8 cellular contexts compared by ENCODE assay signal in genomic region chr1:156103521-156103947, GRCh38. TPM values are rescaled to one million over a fixed set of nuclear protein-coding genes. Genes with fewer than 3 reads are reported as not detected.
DNase-seq lines count a peak whose midpoint lies in the region; ATAC-seq and TF ChIP-seq lines count a peak whose summit lies in the region.

No MANE protein-coding gene starts in this region.

- H3K4me3 Mint-ChIP-seq in activated CD8-positive, alpha-beta T cell treated with anti-CD3 and anti-CD28 coated beads for 36 hours, result no peak overlapping the region
- no peak overlapping the region for H3K4me3 Mint-ChIP-seq in activated CD8-positive, alpha-beta T cell treated with anti-CD3 and anti-CD28 coated beads, Interleukin-2, amount 10 ng/mL, durations not matched to agents 7 days and 5 days

- H3K36me3 Mint-ChIP-seq in activated CD8-positive, alpha-beta T cell treated with anti-CD3 and anti-CD28 coated beads for 36 hours (ENCODE audit: low read depth), result no peaks in the 10 kb centered on the region
- no peaks in the 10 kb centered on the region for H3K36me3 Mint-ChIP-seq in activated CD8-positive, alpha-beta T cell treated with anti-CD3 and anti-CD28 coated beads, Interleukin-2, amount 10 ng/mL, durations not matched to agents 7 days and 5 days (ENCODE audit: low read depth)

- peaks cover 39 to 59% of the 10 kb centered on the region in 2 donors for H3K4me1 ChIP-seq in ascending aorta
- peaks cover 0 to 10% (median 7%) of the 10 kb centered on the region in 4 donors for H3K4me1 ChIP-seq in liver (ENCODE audit: control insufficient read depth in 4 of 4, insufficient read depth in 4 of 4, low read length in 3 of 4)
- peaks cover 7 to 74% (median 60%) of the 10 kb centered on the region in 4 donors for H3K4me1 ChIP-seq in tibial artery

- POLR2A ChIA-PET in activated CD8-positive, alpha-beta T cell treated with anti-CD3 and anti-CD28 coated beads for 36 hours (lab: Charles Lee), result interaction anchor here (0.6 to 3.6 kb wide), 7 partner anchors 11 to 179 kb away, joined by 3 to 24 read pairs (median 4); partner anchors contain the start of genes LMNA and SMG5
- POLR2A ChIA-PET in activated CD8-positive, alpha-beta T cell treated with anti-CD3 and anti-CD28 coated beads, Interleukin-2, amount 10 ng/mL, durations not matched to agents 7 days and 5 days (lab: Charles Lee), result no interaction called here

- peaks cover 8% of the 10 kb centered on the region for H3K27me3 Mint-ChIP-seq in activated CD8-positive, alpha-beta T cell treated with anti-CD3 and anti-CD28 coated beads for 36 hours
- peaks cover 34% of the 10 kb centered on the region for H3K27me3 Mint-ChIP-seq in activated CD8-positive, alpha-beta T cell treated with anti-CD3 and anti-CD28 coated beads, Interleukin-2, amount 10 ng/mL, durations not matched to agents 7 days and 5 days (ENCODE audit: low read depth)

- peak; percentile 76 for DNase-seq in activated CD8-positive, alpha-beta T cell treated with anti-CD3 and anti-CD28 coated beads for 36 hours
- DNase-seq in activated CD8-positive, alpha-beta T cell treated with anti-CD3 and anti-CD28 coated beads, Interleukin-2, amount 10 ng/mL, durations not matched to agents 7 days and 5 days, result no peak
- DNase-seq in ascending aorta (ENCODE audit: low spot score in 2 of 2), result peak in 1 of 2 donors; percentile 82
- DNase-seq in tibial artery, result peak; percentile 70 to 87
- DNase-seq in NCI-H2029 treated with DMSO at 0.1 percent for 48 hours (lab: John Stamatoyannopoulos, UW), result no peak

- peak overlapping the region in 1 of 2 donors; percentile 38 for H3K4me3 ChIP-seq in ascending aorta
- no peak overlapping the region for H3K4me3 ChIP-seq in liver (ENCODE audit: low read depth in 1 of 3, low read length in 3 of 3)
- peak overlapping the region in 1 of 2 donors; percentile 10 for H3K4me3 ChIP-seq in tibial artery

- H3K9me3 ChIP-seq in ascending aorta, result no peaks in the 10 kb centered on the region
- no peaks in the 10 kb centered on the region for H3K9me3 ChIP-seq in liver (ENCODE audit: control insufficient read depth in 4 of 4, low read length in 3 of 4)
- no peaks in the 10 kb centered on the region for H3K9me3 ChIP-seq in tibial artery

- 70% methylated on average over 9 of the region's 9 CpGs for WGBS in liver

- no peak for TF ChIP-seq RAD21 in liver (IDR thresholded peaks at IDR 0.05)

- TF ChIP-seq CTCF in activated CD8-positive, alpha-beta T cell treated with anti-CD3 and anti-CD28 coated beads for 36 hours (IDR thresholded peaks at IDR 0.05), result no peak
- TF ChIP-seq CTCF in ascending aorta (IDR thresholded peaks at IDR 0.05) (no peak), liver (IDR thresholded peaks at IDR 0.05; ENCODE audit: low read depth, low read length, missing input control) (no peak), tibial artery (IDR thresholded peaks at IDR 0.05) (no peak)

- H3K27ac ChIP-seq in ascending aorta (peak overlapping the region; percentile 95 to 96), liver (ENCODE audit: low read depth in 1 of 2, low read length in 2 of 2) (peak overlapping the region; percentile 11 to 22), tibial artery (peak overlapping the region; percentile 94 to 97)

- H3K9me3 Mint-ChIP-seq in activated CD8-positive, alpha-beta T cell treated with anti-CD3 and anti-CD28 coated beads for 36 hours, result no peaks in the 10 kb centered on the region
- H3K9me3 Mint-ChIP-seq in activated CD8-positive, alpha-beta T cell treated with anti-CD3 and anti-CD28 coated beads, Interleukin-2, amount 10 ng/mL, durations not matched to agents 7 days and 5 days (ENCODE audit: insufficient read depth), result no peaks in the 10 kb centered on the region

- CTCF ChIA-PET in activated CD8-positive, alpha-beta T cell treated with anti-CD3 and anti-CD28 coated beads for 36 hours (lab: Charles Lee), result interaction anchor here (0.7 to 22.5 kb wide), 6 partner anchors 7 to 122 kb away, joined by 3 to 772 read pairs (median 32); no protein-coding TSS in a partner anchor
- CTCF ChIA-PET in activated CD8-positive, alpha-beta T cell treated with anti-CD3 and anti-CD28 coated beads, Interleukin-2, amount 10 ng/mL, durations not matched to agents 7 days and 5 days (lab: Charles Lee), result interaction anchor here (1.6 to 1.9 kb wide), 2 partner anchors 12 to 26 kb away, joined by 5 to 9 read pairs; no protein-coding TSS in a partner anchor

- H3K36me3 ChIP-seq in ascending aorta (no peaks in the 10 kb centered on the region), liver (ENCODE audit: control insufficient read depth in 4 of 4, insufficient read depth in 3 of 4, low read depth in 1 of 4, low read length in 3 of 4) (no peaks in the 10 kb centered on the region), tibial artery (no peaks in the 10 kb centered on the region)

- H3K9ac ChIP-seq in liver (ENCODE audit: low read depth in 1 of 2, low read length in 2 of 2), result no peak overlapping the region

- ATAC-seq in activated CD8-positive, alpha-beta T cell treated with anti-CD3 and anti-CD28 coated beads for 36 hours, result peak; percentile 9
- ATAC-seq in activated CD8-positive, alpha-beta T cell treated with anti-CD3 and anti-CD28 coated beads, Interleukin-2, amount 10 ng/mL, durations not matched to agents 7 days and 5 days, result no peak
- ATAC-seq in GM18909 (IDR thresholded peaks at IDR 0.05; ENCODE audit: poor library complexity, unreplicated experiment) (no peak), HG02981 (IDR thresholded peaks at IDR 0.05; ENCODE audit: unreplicated experiment) (no peak)

- H3K4me1 Mint-ChIP-seq in activated CD8-positive, alpha-beta T cell treated with anti-CD3 and anti-CD28 coated beads for 36 hours (ENCODE audit: low read depth), result peaks cover 63% of the 10 kb centered on the region
- peaks cover 36% of the 10 kb centered on the region for H3K4me1 Mint-ChIP-seq in activated CD8-positive, alpha-beta T cell treated with anti-CD3 and anti-CD28 coated beads, Interleukin-2, amount 10 ng/mL, durations not matched to agents 7 days and 5 days (ENCODE audit: low read depth)

- peak overlapping the region; percentile 71 for H3K27ac Mint-ChIP-seq in activated CD8-positive, alpha-beta T cell treated with anti-CD3 and anti-CD28 coated beads for 36 hours
- no peak overlapping the region for H3K27ac Mint-ChIP-seq in activated CD8-positive, alpha-beta T cell treated with anti-CD3 and anti-CD28 coated beads, Interleukin-2, amount 10 ng/mL, durations not matched to agents 7 days and 5 days

- H3K27me3 ChIP-seq in ascending aorta (no peaks in the 10 kb centered on the region), liver (ENCODE audit: control insufficient read depth in 4 of 4, insufficient read depth in 4 of 4, low read length in 3 of 4) (no peaks in the 10 kb centered on the region), tibial artery (no peaks in the 10 kb centered on the region)

- intact Hi-C loops in activated CD8-positive, alpha-beta T cell treated with anti-CD3 and anti-CD28 coated beads for 36 hours (cut with micrococcal nuclease), result no loop called here
- intact Hi-C loops in ascending aorta (cut with DNase I) (no loop called here), tibial artery (cut with DNase I; ENCODE audit: low total_unique reads) (no loop called here)

TF ChIP-seq in liver, 16 proteins besides CTCF, POLR2A, EP300 and RAD21 (continues in another document):
- no peak for TF ChIP-seq ZBTB33 (IDR thresholded peaks at IDR 0.05)
- peak in 1 of 2 donors; percentile 12 for TF ChIP-seq JUND (IDR thresholded peaks at IDR 0.05)
- TF ChIP-seq SP1 (IDR thresholded peaks at IDR 0.05), result no peak

RNA-seq across cellular contexts. Expression of gene LMNA, which starts 11.0 kb away (rescaled TPM):
- total RNA-seq in activated CD8-positive, alpha-beta T cell treated with anti-CD3 and anti-CD28 coated beads for 36 hours, result 10 to 100 TPM; 51.8 to 56.6 TPM
- 10 to 100 TPM in 1 of 2 experiments, 1 to 10 TPM in 1; 8.5 to 10.3 TPM for total RNA-seq in activated CD8-positive, alpha-beta T cell treated with anti-CD3 and anti-CD28 coated beads, Interleukin-2, amount 10 ng/mL, durations not matched to agents 7 days and 5 days
- total RNA-seq in ascending aorta (783 TPM), liver (100 to 1,000 TPM in 1 of 2 donors, 10 to 100 TPM in 1; 89.4 to 160 TPM)
- polyA plus RNA-seq in liver, result 100 to 1,000 TPM in 1 of 2 donors, 10 to 100 TPM in 1; 60.4 to 105 TPM

RNA-seq across cellular contexts. Expression of gene MEX3A, which starts 21.3 kb away (rescaled TPM):
- under 1 TPM; 0.45 to 0.83 TPM for total RNA-seq in activated CD8-positive, alpha-beta T cell treated with anti-CD3 and anti-CD28 coated beads for 36 hours
- total RNA-seq in activated CD8-positive, alpha-beta T cell treated with anti-CD3 and anti-CD28 coated beads, Interleukin-2, amount 10 ng/mL, durations not matched to agents 7 days and 5 days, result under 1 TPM; 0.05 TPM
- total RNA-seq in ascending aorta, result 1.3 TPM
- 1 to 10 TPM; 1.3 TPM for total RNA-seq in liver
- polyA plus RNA-seq in liver, result under 1 TPM; 0.52 to 0.56 TPM

RNA-seq across cellular contexts. Expression of gene RAB25, which starts 42.6 kb away (rescaled TPM):
- under 1 TPM; 0.49 to 0.63 TPM for total RNA-seq in activated CD8-positive, alpha-beta T cell treated with anti-CD3 and anti-CD28 coated beads for 36 hours
- total RNA-seq in activated CD8-positive, alpha-beta T cell treated with anti-CD3 and anti-CD28 coated beads, Interleukin-2, amount 10 ng/mL, durations not matched to agents 7 days and 5 days, result under 1 TPM in 1 of 2 experiments, not detected in 1; 0.50 TPM
- total RNA-seq in ascending aorta (not detected), liver (1 to 10 TPM in 1 of 2 donors, under 1 TPM in 1; 0.67 to 1.0 TPM)
- 1 to 10 TPM in 1 of 2 donors, under 1 TPM in 1; 0.82 to 2.0 TPM for polyA plus RNA-seq in liver

RNA-seq across cellular contexts. Expression of gene LAMTOR2, which starts 49.0 kb away (rescaled TPM):
- 10 to 100 TPM; 48.9 to 49.4 TPM for total RNA-seq in activated CD8-positive, alpha-beta T cell treated with anti-CD3 and anti-CD28 coated beads for 36 hours
- 10 to 100 TPM; 72.4 to 74.1 TPM for total RNA-seq in activated CD8-positive, alpha-beta T cell treated with anti-CD3 and anti-CD28 coated beads, Interleukin-2, amount 10 ng/mL, durations not matched to agents 7 days and 5 days
- total RNA-seq in ascending aorta (43.9 TPM), liver (10 to 100 TPM; 30.4 to 42.9 TPM)
- polyA plus RNA-seq in liver, result 100 to 1,000 TPM; 115 to 152 TPM

RNA-seq across cellular contexts. Expression of gene SEMA4A, which starts 49.9 kb away (rescaled TPM):
- 10 to 100 TPM; 23.8 to 24.7 TPM for total RNA-seq in activated CD8-positive, alpha-beta T cell treated with anti-CD3 and anti-CD28 coated beads for 36 hours
- 10 to 100 TPM; 16.8 to 17.8 TPM for total RNA-seq in activated CD8-positive, alpha-beta T cell treated with anti-CD3 and anti-CD28 coated beads, Interleukin-2, amount 10 ng/mL, durations not matched to agents 7 days and 5 days
- 0.64 TPM for total RNA-seq in ascending aorta
- 1 to 10 TPM; 2.3 to 3.5 TPM for total RNA-seq in liver
- 1 to 10 TPM; 1.1 to 1.2 TPM for polyA plus RNA-seq in liver

Comparison
In these comparisons a context has a peak if more than half of its experiments do, and no peak if none do; other contexts are left out.
1. DNase-seq: peak in activated CD8-positive, alpha-beta T cell treated with anti-CD3 and anti-CD28 coated beads for 36 hours (single experiment) and tibial artery (2 of 2); none in activated CD8-positive, alpha-beta T cell treated with anti-CD3 and anti-CD28 coated beads, Interleukin-2, amount 10 ng/mL, durations not matched to agents 7 days and 5 days (single experiment) and NCI-H2029 treated with DMSO at 0.1 percent for 48 hours (single experiment).
2. RNA of gene LMNA, which starts 11.0 kb away (total RNA-seq): 783 TPM in ascending aorta (single experiment), 89.4 to 160 TPM in liver and 51.8 to 56.6 TPM in activated CD8-positive, alpha-beta T cell treated with anti-CD3 and anti-CD28 coated beads for 36 hours; 8.5 to 10.3 TPM in activated CD8-positive, alpha-beta T cell treated with anti-CD3 and anti-CD28 coated beads, Interleukin-2, amount 10 ng/mL, durations not matched to agents 7 days and 5 days; every median in the first group is over 4 times any median in the second.
3. H3K27ac ChIP-seq: peak in every context shown above with its lines; median percentile 96 in ascending aorta; 96 in tibial artery; 16 in liver.